ENCODE assay signal across 8 cellular contexts in the genomic region with DNA sequence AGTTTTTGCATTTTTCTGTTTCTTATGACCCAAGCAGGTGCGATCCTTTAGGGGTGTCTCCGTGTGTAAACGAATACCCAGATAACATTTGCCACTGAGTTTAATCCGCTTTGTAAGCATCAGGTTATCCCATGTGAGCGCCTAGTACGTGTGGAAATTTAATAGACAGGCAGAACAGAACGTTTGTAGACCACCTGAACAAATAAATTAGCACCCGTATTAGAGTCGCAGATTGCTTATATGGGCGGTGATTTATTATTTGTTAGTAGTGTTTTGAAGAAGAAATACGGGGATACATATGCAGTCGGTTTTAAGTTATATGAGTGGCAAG. TPM values are rescaled to one million over a fixed set of nuclear protein-coding genes. Genes with fewer than 3 reads are reported as not detected.
DNase-seq lines count a peak whose midpoint lies in the region; ATAC-seq, FAIRE-seq and TF ChIP-seq lines count a peak whose summit lies in the region.

No MANE protein-coding gene starts in this region.

- no peaks in the 10 kb centered on the region for H3K9me3 Mint-ChIP-seq in activated CD4-positive, alpha-beta T cell treated with anti-CD3 and anti-CD28 coated beads, Interleukin-2, amount 10 ng/mL, durations not matched to agents 24 days and 14 days

- H3K9me3 ChIP-seq in AG04450 (ENCODE audit: control insufficient read depth, insufficient read depth, low read length) (no peaks in the 10 kb centered on the region), mucosa of stomach (ENCODE audit: control insufficient read depth, low read length) (no peaks in the 10 kb centered on the region)

- CTCF ChIA-PET in AG04450 (lab: Charles Lee) = interaction anchor here (1.4 to 2.9 kb wide), 2 partner anchors 34 to 41 kb away, joined by 3 to 8 read pairs; no protein-coding TSS in a partner anchor

- H3K27me3 Mint-ChIP-seq in activated CD4-positive, alpha-beta T cell treated with anti-CD3 and anti-CD28 coated beads, Interleukin-2, amount 10 ng/mL, durations not matched to agents 24 days and 14 days = no peaks in the 10 kb centered on the region

- peaks cover 22% of the 10 kb centered on the region for H3K4me1 Mint-ChIP-seq in activated CD4-positive, alpha-beta T cell treated with anti-CD3 and anti-CD28 coated beads, Interleukin-2, amount 10 ng/mL, durations not matched to agents 24 days and 14 days

- H3K4me3 ChIP-seq in AG04450 (ENCODE audit: low read depth, low read length) = peak overlapping the region; percentile 79
- H3K4me3 ChIP-seq in bronchial epithelial cell (ENCODE audit: low read depth, low read length) = peak overlapping the region; percentile 78
- H3K4me3 ChIP-seq in mucosa of stomach (ENCODE audit: low read length) = peak overlapping the region; percentile 47

- H3K36me3 Mint-ChIP-seq in activated CD4-positive, alpha-beta T cell treated with anti-CD3 and anti-CD28 coated beads, Interleukin-2, amount 10 ng/mL, durations not matched to agents 24 days and 14 days (ENCODE audit: low read depth) = peaks cover 18% of the 10 kb centered on the region

- no peak for TF ChIP-seq CTCF in AG04450 (IDR thresholded peaks at IDR 0.05; ENCODE audit: low read depth, low read length)
- TF ChIP-seq CTCF in bronchial epithelial cell (IDR thresholded peaks at IDR 0.05; ENCODE audit: insufficient read depth, low read length, severe bottlenecking) = no peak

- FAIRE-seq in bronchial epithelial cell (lab: Jason Lieb, UNC) = no peak

- peak; percentile 20 for ATAC-seq in GM21367 (IDR thresholded peaks at IDR 0.05; ENCODE audit: unreplicated experiment)
- ATAC-seq in HG03565 (IDR thresholded peaks at IDR 0.05; ENCODE audit: unreplicated experiment) = peak; percentile 4

- peak overlapping the region; percentile 54 for H3K9ac ChIP-seq in mucosa of stomach (ENCODE audit: low read length)

- intact Hi-C loops in activated CD4-positive, alpha-beta T cell treated with anti-CD3 and anti-CD28 coated beads, Interleukin-2, amount 10 ng/mL, durations not matched to agents 24 days and 14 days (cut with micrococcal nuclease) = loop anchor here (1.0 to 5.0 kb wide), 3 partner anchors 29 to 1079 kb away; a partner anchor contains a TSS

- H3K4me3 Mint-ChIP-seq in activated CD4-positive, alpha-beta T cell treated with anti-CD3 and anti-CD28 coated beads, Interleukin-2, amount 10 ng/mL, durations not matched to agents 24 days and 14 days = no peak overlapping the region

- H3K27ac ChIP-seq in AG04450 (ENCODE audit: low read depth, low read length) = peak overlapping the region; percentile 72

- POLR2A ChIA-PET in AG04450 (lab: Yijun Ruan, JAX) = interaction anchor here (0.7 to 1.8 kb wide), 5 partner anchors 9 to 33 kb away, joined by 3 to 19 read pairs (median 4); a partner anchor contains a TSS

- H3K27ac Mint-ChIP-seq in activated CD4-positive, alpha-beta T cell treated with anti-CD3 and anti-CD28 coated beads, Interleukin-2, amount 10 ng/mL, durations not matched to agents 24 days and 14 days = no peak overlapping the region

- no peak for DNase-seq in AG04450 (ENCODE audit: low read depth, low spot score)
- DNase-seq in bronchial epithelial cell (ENCODE audit: low read depth) = no peak
- no peak for DNase-seq in stimulated activated CD4-positive, alpha-beta T cell treated with anti-CD3 and anti-CD28 coated beads, Interleukin-4, amount 100 ng/mL, for 24 hours
- no peak for DNase-seq in pons (ENCODE audit: low spot score)
- no peak for DNase-seq in activated CD4-positive, alpha-beta T cell treated with anti-CD3 and anti-CD28 coated beads, Interleukin-2, amount 10 ng/mL, durations not matched to agents 24 days and 14 days

- no peaks in the 10 kb centered on the region for H3K4me1 ChIP-seq in mucosa of stomach (ENCODE audit: control insufficient read depth, insufficient read depth, low read length)

- H3K27me3 ChIP-seq in AG04450 (ENCODE audit: control insufficient read depth, insufficient read depth, low read length) (no peaks in the 10 kb centered on the region), bronchial epithelial cell (ENCODE audit: control insufficient read depth, insufficient read depth, low read length) (no peaks in the 10 kb centered on the region), mucosa of stomach (ENCODE audit: control insufficient read depth, insufficient read depth, low read length) (no peaks in the 10 kb centered on the region)

- H3K36me3 ChIP-seq in bronchial epithelial cell (ENCODE audit: control insufficient read depth, insufficient read depth, low read length) (peaks cover 2% of the 10 kb centered on the region), mucosa of stomach (ENCODE audit: control insufficient read depth, insufficient read depth, low read length) (no peaks in the 10 kb centered on the region)

RNA-seq across cellular contexts. Expression of a gene that starts 0.3 kb away (rescaled TPM):
- polyA plus RNA-seq in AG04450 (2011; rRNA removed) = 0.57 and 1.0 TPM in 2 replicates
- polyA minus RNA-seq in AG04450 (2011; rRNA and poly(A)+ RNA removed) = 0.35 and 0.46 TPM in 2 replicates
- 1.4 and 2.1 TPM in 2 replicates for total RNA-seq in bronchial epithelial cell
- total RNA-seq in activated CD4-positive, alpha-beta T cell treated with anti-CD3 and anti-CD28 coated beads, Interleukin-2, amount 10 ng/mL, durations not matched to agents 24 days and 14 days = 2.2 and 3.0 TPM in 2 replicates

RNA-seq across cellular contexts. Expression of a gene that starts 0.5 kb away (rescaled TPM):
- polyA plus RNA-seq in AG04450 (2011; rRNA removed) = 13.2 and 16.5 TPM in 2 replicates
- polyA minus RNA-seq in AG04450 (2011; rRNA and poly(A)+ RNA removed) = 7.7 and 9.9 TPM in 2 replicates
- 3.7 and 9.2 TPM in 2 replicates for total RNA-seq in bronchial epithelial cell
- 136 and 138 TPM in 2 replicates for total RNA-seq in activated CD4-positive, alpha-beta T cell treated with anti-CD3 and anti-CD28 coated beads, Interleukin-2, amount 10 ng/mL, durations not matched to agents 24 days and 14 days

RNA-seq across cellular contexts. Expression of a gene that starts 10.2 kb away (rescaled TPM):
- polyA plus RNA-seq in AG04450 (2011; rRNA removed) = 0.05 TPM in 1 of 2 replicates, not detected in the other
- not detected in 2 replicates for polyA minus RNA-seq in AG04450 (2011; rRNA and poly(A)+ RNA removed)
- total RNA-seq in bronchial epithelial cell = not detected in 2 replicates
- not detected in 2 replicates for total RNA-seq in activated CD4-positive, alpha-beta T cell treated with anti-CD3 and anti-CD28 coated beads, Interleukin-2, amount 10 ng/mL, durations not matched to agents 24 days and 14 days

RNA-seq across cellular contexts. Expression of a gene that starts 39.5 kb away (rescaled TPM):
- polyA plus RNA-seq in AG04450 (2011; rRNA removed) = not detected in 2 replicates
- not detected in 2 replicates for polyA minus RNA-seq in AG04450 (2011; rRNA and poly(A)+ RNA removed)
- not detected in 2 replicates for total RNA-seq in bronchial epithelial cell
- total RNA-seq in activated CD4-positive, alpha-beta T cell treated with anti-CD3 and anti-CD28 coated beads, Interleukin-2, amount 10 ng/mL, durations not matched to agents 24 days and 14 days = not detected in 2 replicates

Comparison
In these comparisons a context has a peak if more than half of its experiments do, and no peak if none do; other contexts are left out.
1. RNA of a gene that starts 0.5 kb away (total RNA-seq): 136 to 138 TPM in activated CD4-positive, alpha-beta T cell treated with anti-CD3 and anti-CD28 coated beads, Interleukin-2, amount 10 ng/mL, durations not matched to agents 24 days and 14 days; 3.7 to 9.2 TPM in bronchial epithelial cell; every median in the first group is over 10 times any median in the second.
2. Peak in every context shown above with its lines, with median percentiles within 50 percentile points of each other: H3K4me3 ChIP-seq.